ENCODE assay signal across 8 cellular contexts in genomic region chr7:44750921-44751571, GRCh38. TPM values are rescaled to one million over a fixed set of nuclear protein-coding genes. Genes with fewer than 3 reads are reported as not detected.
DNase-seq lines count a peak whose midpoint lies in the region; ATAC-seq and TF ChIP-seq lines count a peak whose summit lies in the region.

No MANE protein-coding gene starts in this region.

- peak overlapping the region; percentile 80 for H3K27ac ChIP-seq in CD4-positive, CD25-positive, alpha-beta regulatory T cell (ENCODE audit: insufficient read depth, low read length, poor library complexity, severe bottlenecking)
- peak overlapping the region; percentile 75 for H3K27ac ChIP-seq in hepatocyte

- H3K4me3 Mint-ChIP-seq in CD4-positive, CD25-positive, alpha-beta regulatory T cell, result peak overlapping the region; percentile 83 to 92 (median 86)
- H3K4me3 Mint-ChIP-seq in activated CD4-positive, alpha-beta T cell treated with anti-CD3 and anti-CD28 coated beads for 36 hours, result peak overlapping the region; percentile 78
- H3K4me3 Mint-ChIP-seq in stimulated activated naive CD8-positive, alpha-beta T cell treated with anti-CD3 and anti-CD28 coated beads, Interleukin-15, amount 100 ng/mL, for 72 hours, result peak overlapping the region; percentile 85 to 88

- CTCF ChIA-PET in activated CD4-positive, alpha-beta T cell treated with anti-CD3 and anti-CD28 coated beads for 36 hours (lab: Charles Lee), result interaction anchor here (0.6 to 1.8 kb wide), 5 partner anchors 16 to 180 kb away, joined by 3 to 5 read pairs (median 4); no protein-coding TSS in a partner anchor

- no peak for TF ChIP-seq CTCF in hepatocyte (IDR thresholded peaks at IDR 0.05; ENCODE audit: poor library complexity)

- H3K9me3 Mint-ChIP-seq in CD4-positive, CD25-positive, alpha-beta regulatory T cell, result no peaks in the 10 kb centered on the region
- H3K9me3 Mint-ChIP-seq in activated CD4-positive, alpha-beta T cell treated with anti-CD3 and anti-CD28 coated beads for 36 hours (ENCODE audit: low read depth), result no peaks in the 10 kb centered on the region
- no peaks in the 10 kb centered on the region for H3K9me3 Mint-ChIP-seq in stimulated activated naive CD8-positive, alpha-beta T cell treated with anti-CD3 and anti-CD28 coated beads, Interleukin-15, amount 100 ng/mL, for 72 hours

- no peaks in the 10 kb centered on the region for H3K27me3 ChIP-seq in CD4-positive, CD25-positive, alpha-beta regulatory T cell (ENCODE audit: control insufficient read depth, insufficient read depth, low read length)
- no peaks in the 10 kb centered on the region for H3K27me3 ChIP-seq in hepatocyte

- no peaks in the 10 kb centered on the region for H3K36me3 Mint-ChIP-seq in CD4-positive, CD25-positive, alpha-beta regulatory T cell
- H3K36me3 Mint-ChIP-seq in activated CD4-positive, alpha-beta T cell treated with anti-CD3 and anti-CD28 coated beads for 36 hours (ENCODE audit: low read depth), result peaks cover 18% of the 10 kb centered on the region

- WGBS in hepatocyte (ENCODE audit: low lambda C conversion rate, missing lambda C conversion rate), result 56% methylated on average over 6 of the region's 6 CpGs

- no peaks in the 10 kb centered on the region for H3K36me3 ChIP-seq in CD4-positive, CD25-positive, alpha-beta regulatory T cell (ENCODE audit: control insufficient read depth, insufficient read depth, low read length)
- no peaks in the 10 kb centered on the region for H3K36me3 ChIP-seq in hepatocyte (replicated peaks; ENCODE audit: insufficient read depth, low read depth)

- no peaks in the 10 kb centered on the region for H3K9me2 ChIP-seq in hepatocyte (replicated peaks; ENCODE audit: insufficient read depth)

- H2AFZ ChIP-seq in hepatocyte, result no peak overlapping the region

- intact Hi-C loops in activated CD4-positive, alpha-beta T cell treated with anti-CD3 and anti-CD28 coated beads for 36 hours (cut with DNase I, micrococcal nuclease), result loop anchor here (1.0 to 2.0 kb wide), 2 partner anchors 98 to 135 kb away; partner anchors contain the start of gene H2AZ2 (in 1 of the 2)

- peaks cover 59% of the 10 kb centered on the region for H3K4me1 ChIP-seq in CD4-positive, CD25-positive, alpha-beta regulatory T cell (ENCODE audit: control insufficient read depth, insufficient read depth, low read length, poor library complexity, severe bottlenecking)
- H3K4me1 ChIP-seq in hepatocyte (ENCODE audit: insufficient read depth), result peaks cover 12% of the 10 kb centered on the region

- peak overlapping the region; percentile 80 to 90 (median 83) for H3K27ac Mint-ChIP-seq in CD4-positive, CD25-positive, alpha-beta regulatory T cell
- H3K27ac Mint-ChIP-seq in activated CD4-positive, alpha-beta T cell treated with anti-CD3 and anti-CD28 coated beads for 36 hours, result peak overlapping the region; percentile 78
- peak overlapping the region; percentile 57 to 79 for H3K27ac Mint-ChIP-seq in stimulated activated naive CD8-positive, alpha-beta T cell treated with anti-CD3 and anti-CD28 coated beads, Interleukin-15, amount 100 ng/mL, for 72 hours

- H3K4me1 Mint-ChIP-seq in CD4-positive, CD25-positive, alpha-beta regulatory T cell, result peaks cover 17 to 70% (median 45%) of the 10 kb centered on the region in 4 donors
- H3K4me1 Mint-ChIP-seq in activated CD4-positive, alpha-beta T cell treated with anti-CD3 and anti-CD28 coated beads for 36 hours, result peaks cover 40% of the 10 kb centered on the region
- peaks cover 63% of the 10 kb centered on the region for H3K4me1 Mint-ChIP-seq in stimulated activated naive CD8-positive, alpha-beta T cell treated with anti-CD3 and anti-CD28 coated beads, Interleukin-15, amount 100 ng/mL, for 72 hours

- ATAC-seq in CD4-positive, CD25-positive, alpha-beta regulatory T cell (ENCODE audit: low read depth in 2 of 2), result peak; percentile 12 to 13
- peak; percentile 55 for ATAC-seq in HG03354 (IDR thresholded peaks at IDR 0.05; ENCODE audit: poor library complexity, severe bottlenecking, unreplicated experiment)
- ATAC-seq in activated CD4-positive, alpha-beta T cell treated with anti-CD3 and anti-CD28 coated beads for 36 hours, result peak; percentile 55
- ATAC-seq in stimulated activated naive CD8-positive, alpha-beta T cell treated with anti-CD3 and anti-CD28 coated beads, Interleukin-15, amount 100 ng/mL, for 72 hours, result peak; percentile 78

- H3K4me3 ChIP-seq in CD4-positive, CD25-positive, alpha-beta regulatory T cell (ENCODE audit: low read depth, low read length), result peak overlapping the region; percentile 79
- H3K4me3 ChIP-seq in hepatocyte, result no peak overlapping the region

- H3K79me2 ChIP-seq in hepatocyte, result peaks cover 71% of the 10 kb centered on the region

- no peaks in the 10 kb centered on the region for H3K9me3 ChIP-seq in CD4-positive, CD25-positive, alpha-beta regulatory T cell (ENCODE audit: control insufficient read depth in 2 of 2, low read length in 2 of 2)
- no peaks in the 10 kb centered on the region for H3K9me3 ChIP-seq in hepatocyte (ENCODE audit: low read depth)

- H3K4me2 ChIP-seq in hepatocyte, result peak overlapping the region; percentile 94

- no peaks in the 10 kb centered on the region for H3K27me3 Mint-ChIP-seq in CD4-positive, CD25-positive, alpha-beta regulatory T cell
- no peaks in the 10 kb centered on the region for H3K27me3 Mint-ChIP-seq in activated CD4-positive, alpha-beta T cell treated with anti-CD3 and anti-CD28 coated beads for 36 hours
- no peaks in the 10 kb centered on the region for H3K27me3 Mint-ChIP-seq in stimulated activated naive CD8-positive, alpha-beta T cell treated with anti-CD3 and anti-CD28 coated beads, Interleukin-15, amount 100 ng/mL, for 72 hours

- peak in 2 of 3 donors; percentile 39 to 55 for DNase-seq in CD4-positive, CD25-positive, alpha-beta regulatory T cell
- peak; percentile 87 for DNase-seq in GM19240 (ENCODE audit: insufficient read length, low spot score)
- DNase-seq in activated CD4-positive, alpha-beta T cell treated with anti-CD3 and anti-CD28 coated beads for 36 hours, result peak; percentile 70
- peak; percentile 57 for DNase-seq in hepatocyte (ENCODE audit: low spot score)
- DNase-seq in stimulated activated naive CD8-positive, alpha-beta T cell treated with anti-CD3 and anti-CD28 coated beads, Interleukin-15, amount 100 ng/mL, for 72 hours, result peak; percentile 48 to 74
- no peak for DNase-seq in DMS153 treated with DMSO at 0.1 percent for 48 hours (lab: John Stamatoyannopoulos, UW; ENCODE audit: unreplicated experiment)
- DNase-seq in occipital lobe (lab: John Stamatoyannopoulos, UW), result no peak

- POLR2A ChIA-PET in activated CD4-positive, alpha-beta T cell treated with anti-CD3 and anti-CD28 coated beads for 36 hours (lab: Charles Lee), result interaction anchor here (0.6 to 2.3 kb wide), 2 partner anchors 145 to 253 kb away, joined by 3 to 7 read pairs; partner anchors contain the start of gene OGDH

- H4K20me1 ChIP-seq in hepatocyte (ENCODE audit: insufficient read depth, poor library complexity, severe bottlenecking), result peaks cover 22% of the 10 kb centered on the region

RNA-seq across cellular contexts. Expression of gene ZMIZ2, which starts 2.4 kb away (rescaled TPM):
- total RNA-seq in CD4-positive, CD25-positive, alpha-beta regulatory T cell, result 110 TPM
- 1 to 10 TPM; 2.9 to 5.0 (median 4.4) TPM for polyA plus RNA-seq in CD4-positive, CD25-positive, alpha-beta regulatory T cell
- 100 to 1,000 TPM in 1 of 2 experiments, 10 to 100 TPM in 1; 82.8 to 106 TPM for total RNA-seq in activated CD4-positive, alpha-beta T cell treated with anti-CD3 and anti-CD28 coated beads for 36 hours
- total RNA-seq in hepatocyte (6.2 and 10.5 TPM in 2 replicates), occipital lobe (12.6 TPM)
- polyA plus RNA-seq in hepatocyte, result 37.0 and 39.6 TPM in 2 replicates

RNA-seq across cellular contexts. Expression of gene PPIA, which starts 45.4 kb away (rescaled TPM):
- total RNA-seq in CD4-positive, CD25-positive, alpha-beta regulatory T cell, result 670 TPM
- polyA plus RNA-seq in CD4-positive, CD25-positive, alpha-beta regulatory T cell, result 1,000 to 10,000 TPM; 4,149 to 4,426 (median 4,258) TPM
- total RNA-seq in activated CD4-positive, alpha-beta T cell treated with anti-CD3 and anti-CD28 coated beads for 36 hours, result 1,000 to 10,000 TPM; 2,017 to 2,916 TPM
- total RNA-seq in hepatocyte, result 2,189 and 2,465 TPM in 2 replicates
- polyA plus RNA-seq in hepatocyte, result 2,123 and 2,231 TPM in 2 replicates
- 882 TPM for total RNA-seq in occipital lobe

Comparison
In these comparisons a context has a peak if more than half of its experiments do, and no peak if none do; other contexts are left out.
1. ATAC-seq: peak in every context shown above with its lines; median percentile 78 in stimulated activated naive CD8-positive, alpha-beta T cell treated with anti-CD3 and anti-CD28 coated beads, Interleukin-15, amount 100 ng/mL, for 72 hours; 55 in HG03354; 55 in activated CD4-positive, alpha-beta T cell treated with anti-CD3 and anti-CD28 coated beads for 36 hours; 12 in CD4-positive, CD25-positive, alpha-beta regulatory T cell.
2. DNase-seq: peak in CD4-positive, CD25-positive, alpha-beta regulatory T cell (2 of 3), GM19240 (single experiment), activated CD4-positive, alpha-beta T cell treated with anti-CD3 and anti-CD28 coated beads for 36 hours (single experiment), hepatocyte (single experiment) and stimulated activated naive CD8-positive, alpha-beta T cell treated with anti-CD3 and anti-CD28 coated beads, Interleukin-15, amount 100 ng/mL, for 72 hours (2 of 2); none in DMS153 treated with DMSO at 0.1 percent for 48 hours (single experiment) and occipital lobe (single experiment).
3. Peak in every context shown above with its lines, with median percentiles within 50 percentile points of each other: H3K27ac Mint-ChIP-seq and H3K4me3 Mint-ChIP-seq.